1 cellular context compared by ENCODE assay signal in genomic region chr1:182288749-182289604, GRCh38.
A peak's percentile ranks its signal among the peaks of the same experiment; 100 is the strongest.
TF ChIP-seq lines count a peak whose summit lies in the region.

No MANE protein-coding gene starts in this region.

TF ChIP-seq in HepG2, 621 proteins besides CTCF, POLR2A, EP300 and RAD21 (continued from another document and continues in another):
- TF ChIP-seq ASH2L (IDR thresholded peaks at IDR 0.05; ENCODE audit: insufficient read length, low read depth, low read length) (peak; percentile 81), ZNF546 (CRISPR knock-in tag; conservative IDR thresholded peaks at IDR 0.05) (no peak), ZBTB21 (CRISPR knock-in tag; IDR thresholded peaks at IDR 0.05) (no peak), ZNF577 (CRISPR knock-in tag; IDR thresholded peaks at IDR 0.05; ENCODE audit: borderline replicate concordance, low read depth) (no peak), ZNF597 (CRISPR knock-in tag; IDR thresholded peaks at IDR 0.05) (no peak), ZNF282 (IDR thresholded peaks at IDR 0.05; ENCODE audit: partially characterized antibody) (no peak), NCOA5 (CRISPR knock-in tag; IDR thresholded peaks at IDR 0.05) (no peak), ZNF383 (CRISPR knock-in tag; IDR thresholded peaks at IDR 0.05; ENCODE audit: borderline replicate concordance) (no peak), MTA1 (CRISPR knock-in tag; IDR thresholded peaks at IDR 0.05; ENCODE audit: borderline replicate concordance) (no peak), RBAK (CRISPR knock-in tag; IDR thresholded peaks at IDR 0.05) (no peak), ZNF713 (CRISPR knock-in tag; IDR thresholded peaks at IDR 0.05) (no peak), HOXA9 (CRISPR knock-in tag; IDR thresholded peaks at IDR 0.05; ENCODE audit: borderline replicate concordance) (no peak), SOX6 (IDR thresholded peaks at IDR 0.05) (no peak), SOX6 (CRISPR knock-in tag; IDR thresholded peaks at IDR 0.05) (peak; percentile 92), DDIT3 (CRISPR knock-in tag; IDR thresholded peaks at IDR 0.05) (no peak), CERS6 (CRISPR knock-in tag; IDR thresholded peaks at IDR 0.05) (no peak), PCBP2 (optimal IDR thresholded peaks at IDR 0.05; ENCODE audit: low read depth, low read length, poor library complexity, severe bottlenecking) (no peak), GTF3A (CRISPR knock-in tag; conservative IDR thresholded peaks at IDR 0.05) (no peak), ZNF687 (CRISPR knock-in tag; IDR thresholded peaks at IDR 0.05) (no peak), SRSF9 (IDR thresholded peaks at IDR 0.05; ENCODE audit: borderline replicate concordance, insufficient read depth, low read depth, low read length, poor library complexity, severe bottlenecking) (no peak), RFX3 (CRISPR knock-in tag; IDR thresholded peaks at IDR 0.05) (no peak), AGO2 (optimal IDR thresholded peaks at IDR 0.05; ENCODE audit: low read depth, low read length) (no peak), ZNF34 (CRISPR knock-in tag; IDR thresholded peaks at IDR 0.05; ENCODE audit: borderline replicate concordance) (no peak), ZNF841 (CRISPR knock-in tag; IDR thresholded peaks at IDR 0.05; ENCODE audit: borderline replicate concordance) (no peak), MIER2 (CRISPR knock-in tag; IDR thresholded peaks at IDR 0.05) (peak; percentile 81), HMG20B (CRISPR knock-in tag; conservative IDR thresholded peaks at IDR 0.05) (0 out of 2 replicates have a peak, but pooled peaks have one; percentile 39), U2AF1 (optimal IDR thresholded peaks at IDR 0.05; ENCODE audit: low read depth, low read length) (no peak), ZBTB39 (CRISPR knock-in tag; IDR thresholded peaks at IDR 0.05) (no peak), SIX4 (CRISPR knock-in tag; IDR thresholded peaks at IDR 0.05) (no peak), ZNF549 (CRISPR knock-in tag; IDR thresholded peaks at IDR 0.05) (no peak), E2F1 (CRISPR knock-in tag; IDR thresholded peaks at IDR 0.05) (no peak), PHB2 (IDR thresholded peaks at IDR 0.05; ENCODE audit: partially characterized antibody) (no peak), RFX1 (IDR thresholded peaks at IDR 0.05) (no peak), KDM5A (IDR thresholded peaks at IDR 0.05; ENCODE audit: borderline replicate concordance, low read length) (no peak), DNMT3B (CRISPR knock-in tag; conservative IDR thresholded peaks at IDR 0.05) (no peak), PHF21A (CRISPR knock-in tag; IDR thresholded peaks at IDR 0.05) (peak; percentile 88), ZIK1 (CRISPR knock-in tag; IDR thresholded peaks at IDR 0.05; ENCODE audit: borderline replicate concordance, low read depth) (0 out of 2 replicates have a peak, but pooled peaks have one; percentile 52), ZNF552 (CRISPR knock-in tag; IDR thresholded peaks at IDR 0.05; ENCODE audit: borderline replicate concordance) (no peak), NKX3-1 (CRISPR knock-in tag; IDR thresholded peaks at IDR 0.05) (no peak), ZNF263 (CRISPR knock-in tag; IDR thresholded peaks at IDR 0.05) (no peak), ZFX (CRISPR knock-in tag; IDR thresholded peaks at IDR 0.05; ENCODE audit: low read depth) (0 out of 2 replicates have a peak, but pooled peaks have one; percentile 29), SP4 (CRISPR knock-in tag; IDR thresholded peaks at IDR 0.05) (peak; percentile 43; the same call in 1 of the 2 replicates), CENPX (CRISPR knock-in tag; IDR thresholded peaks at IDR 0.05) (no peak), SOX13 (IDR thresholded peaks at IDR 0.05) (peak; percentile 67), SOX13 (CRISPR knock-in tag; conservative IDR thresholded peaks at IDR 0.05 in 1 of 2, IDR thresholded peaks at IDR 0.05 in 1 of 2) (peak in 1 of 2 experiments; percentile 88; a peak in 2 of 4 replicates), ZNF18 (CRISPR knock-in tag; IDR thresholded peaks at IDR 0.05; ENCODE audit: insufficient replicate concordance) (peak; percentile 60), RERE (CRISPR knock-in tag; IDR thresholded peaks at IDR 0.05; ENCODE audit: low read depth) (no peak), ZNF644 (CRISPR knock-in tag; IDR thresholded peaks at IDR 0.05; ENCODE audit: low read depth) (peak; percentile 86), HDAC1 (CRISPR knock-in tag; IDR thresholded peaks at IDR 0.05) (peak; percentile 78)
